6 cellular contexts compared by ENCODE assay signal in the genomic region with DNA sequence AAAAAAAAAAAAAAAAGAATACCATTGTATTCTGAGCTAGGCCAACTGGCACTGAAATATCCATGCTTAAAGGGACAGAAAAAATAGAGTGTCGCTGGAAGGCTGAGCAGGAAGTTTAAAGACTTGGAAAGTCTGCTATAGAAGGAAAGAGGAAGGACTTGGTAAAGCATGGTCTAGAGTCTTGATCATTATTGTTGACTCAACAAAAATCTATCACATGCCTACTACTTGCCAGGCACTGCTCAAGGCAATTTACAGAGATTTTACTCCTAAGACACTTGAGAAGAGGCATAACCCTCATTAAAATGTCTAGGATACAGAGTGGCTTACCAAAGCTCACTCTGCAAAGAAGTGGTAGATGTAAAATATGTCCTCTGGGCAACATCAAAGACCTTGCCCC.
"Had no signal": no experiment of that assay in that cellular context is flagged by ENCODE, and none has a peak within 500 bp of the region (broad histone marks: within the 10 kb centered on the region; RNA-seq: fewer than 3 reads in every experiment).

No MANE protein-coding gene starts in this region.

- H2AFZ ChIP-seq: GM23338 had no signal

- DNase-seq: H9, HCEC 1CT had no signal

- ATAC-seq: GM23338 had no signal

- H3K4me3 ChIP-seq: GM23338 had no signal

- H3K4me2 ChIP-seq: GM23338 had no signal

- FAIRE-seq: H1, H54, HTR-8/SVneo had no signal
